Comparison of ENCODE assay signal across 17 cellular contexts in genomic region chr4:91284480-91284879, GRCh38.
DNase-seq lines count a peak whose midpoint lies in the region; ATAC-seq and TF ChIP-seq lines count a peak whose summit lies in the region.
"Had no signal": no experiment of that assay in that cellular context is flagged by ENCODE, and none has a peak within 500 bp of the region (broad histone marks: within the 10 kb centered on the region; RNA-seq: fewer than 3 reads in every experiment).

No MANE protein-coding gene starts in this region.

- H3K9ac ChIP-seq in neural progenitor cell = no peak overlapping the region
- H3K9ac ChIP-seq: BLaER1 treated with 17β-estradiol and CSF1 and Interleukin-3, amounts not matched to agents 10 nM and 100 nM had no signal

- H3F3A ChIP-seq in GM23338 (replicated peaks; ENCODE audit: low read depth) (no peaks in the 10 kb centered on the region), neural progenitor cell (ENCODE audit: low read depth) (no peaks in the 10 kb centered on the region)

- H3K27me3 Mint-ChIP-seq in GM23338 (ENCODE audit: insufficient read depth, low read depth, poor library complexity) (no peaks in the 10 kb centered on the region), neural progenitor cell (ENCODE audit: insufficient read depth, low read depth) (no peaks in the 10 kb centered on the region)
- H3K27me3 Mint-ChIP-seq: B cell; CD4-positive, alpha-beta T cell had no signal

- H3K36me3 Mint-ChIP-seq in GM23338 (ENCODE audit: low read depth) (peaks cover 2% of the 10 kb centered on the region; the same call in 1 of the 3 replicates), neural progenitor cell (no peaks in the 10 kb centered on the region)
- H3K36me3 Mint-ChIP-seq: CD8-positive, alpha-beta T cell had no signal

- H3K4me3 ChIP-seq in GM23338 = no peak overlapping the region
- H3K4me3 ChIP-seq in hepatocyte = no peak overlapping the region
- no peak overlapping the region for H3K4me3 ChIP-seq in neural progenitor cell
- H3K4me3 ChIP-seq: A549; BLaER1 treated with 17β-estradiol and CSF1 and Interleukin-3, amounts not matched to agents 10 nM and 100 nM had no signal

- ATAC-seq in GM23338 (no peak), HG02763 (IDR thresholded peaks at IDR 0.05; ENCODE audit: unreplicated experiment) (no peak)
- ATAC-seq: A549; CD8-positive, alpha-beta T cell had no signal

- H3K9me2 ChIP-seq in GM23338 (ENCODE audit: insufficient read depth) (no peaks in the 10 kb centered on the region), hepatocyte (replicated peaks; ENCODE audit: insufficient read depth) (no peaks in the 10 kb centered on the region)

- 69% methylated on average over 3 of the region's 3 CpGs for WGBS in hepatocyte (ENCODE audit: low lambda C conversion rate, missing lambda C conversion rate)

- no peaks in the 10 kb centered on the region for H3K9me3 Mint-ChIP-seq in GM23338
- H3K9me3 Mint-ChIP-seq in neural progenitor cell = no peaks in the 10 kb centered on the region

- no peaks in the 10 kb centered on the region for H3K79me2 ChIP-seq in GM23338 (replicated peaks; ENCODE audit: insufficient read depth)
- H3K79me2 ChIP-seq in hepatocyte = no peaks in the 10 kb centered on the region
- H3K79me2 ChIP-seq in neural progenitor cell (ENCODE audit: low read depth) = no peaks in the 10 kb centered on the region

- DNase-seq in GM23338 (ENCODE audit: low spot score) = no peak
- no peak for DNase-seq in hepatocyte (ENCODE audit: low spot score)
- DNase-seq in neural progenitor cell (ENCODE audit: low spot score) = no peak
- no peak for DNase-seq in ureter (ENCODE audit: low spot score)
- DNase-seq: AML-193; Caco-2; Calu3; CD4-positive, alpha-beta T cell; CD8-positive, alpha-beta T cell; DMS79 treated with DMSO at 0.1 percent for 48 hours; GF-D8 had no signal

- no peaks in the 10 kb centered on the region for H4K20me1 ChIP-seq in GM23338 (replicated peaks; ENCODE audit: insufficient read depth)
- no peaks in the 10 kb centered on the region for H4K20me1 ChIP-seq in hepatocyte (ENCODE audit: insufficient read depth, poor library complexity, severe bottlenecking)
- H4K20me1 ChIP-seq in neural progenitor cell (ENCODE audit: low read depth) = no peaks in the 10 kb centered on the region
- H4K20me1 ChIP-seq: BLaER1 treated with 17β-estradiol and CSF1 and Interleukin-3, amounts not matched to agents 10 nM and 100 nM had no signal

- H3K27ac ChIP-seq in GM23338 (ENCODE audit: low read depth) = no peak overlapping the region
- peak overlapping the region; percentile 21 for H3K27ac ChIP-seq in hepatocyte
- H3K27ac ChIP-seq in neural progenitor cell = no peak overlapping the region
- H3K27ac ChIP-seq: 22Rv1; A549; BLaER1 treated with 17β-estradiol and CSF1 and Interleukin-3, amounts not matched to agents 10 nM and 100 nM; C4-2B had no signal

- no peaks in the 10 kb centered on the region for H3K27me3 ChIP-seq in GM23338 (ENCODE audit: insufficient read depth)
- H3K27me3 ChIP-seq in hepatocyte = no peaks in the 10 kb centered on the region
- no peaks in the 10 kb centered on the region for H3K27me3 ChIP-seq in neural progenitor cell
- H3K27me3 ChIP-seq: BLaER1 treated with 17β-estradiol and CSF1 and Interleukin-3, amounts not matched to agents 10 nM and 100 nM had no signal

- H3K4me2 ChIP-seq in GM23338 (no peak overlapping the region), hepatocyte (no peak overlapping the region), neural progenitor cell (no peak overlapping the region)
- H3K4me2 ChIP-seq: A549; BLaER1 treated with 17β-estradiol and CSF1 and Interleukin-3, amounts not matched to agents 10 nM and 100 nM had no signal

- H2AFZ ChIP-seq in GM23338 (peak overlapping the region; percentile 23; the same call in 1 of the 2 replicates), hepatocyte (no peak overlapping the region), neural progenitor cell (replicated peaks) (peak overlapping the region; percentile 46)

- H3K4me3 Mint-ChIP-seq in GM23338 (no peak overlapping the region), neural progenitor cell (no peak overlapping the region)
- H3K4me3 Mint-ChIP-seq: B cell; CD4-positive, alpha-beta T cell; CD8-positive, alpha-beta T cell had no signal

- H3K4me1 ChIP-seq in GM23338 (ENCODE audit: insufficient read depth) (peaks cover 36% of the 10 kb centered on the region), hepatocyte (ENCODE audit: insufficient read depth) (peaks cover 7% of the 10 kb centered on the region), neural progenitor cell (peaks cover 5% of the 10 kb centered on the region)
- H3K4me1 ChIP-seq: A549; BLaER1 treated with 17β-estradiol and CSF1 and Interleukin-3, amounts not matched to agents 10 nM and 100 nM; Caco-2 had no signal

- H3K27ac Mint-ChIP-seq in GM23338 (no peak overlapping the region), neural progenitor cell (no peak overlapping the region)
- H3K27ac Mint-ChIP-seq: B cell; CD4-positive, alpha-beta T cell; CD8-positive, alpha-beta T cell had no signal

- peaks cover 37% of the 10 kb centered on the region; the same call in 2 of the 3 replicates for H3K4me1 Mint-ChIP-seq in GM23338
- H3K4me1 Mint-ChIP-seq in neural progenitor cell = no peaks in the 10 kb centered on the region
- H3K4me1 Mint-ChIP-seq: B cell had no signal

- H3K9me3 ChIP-seq in hepatocyte (ENCODE audit: low read depth) = no peaks in the 10 kb centered on the region
- H3K9me3 ChIP-seq in neural progenitor cell (ENCODE audit: low read depth) = no peaks in the 10 kb centered on the region
- H3K9me3 ChIP-seq: A549; BLaER1 treated with 17β-estradiol and CSF1 and Interleukin-3, amounts not matched to agents 10 nM and 100 nM; Caco-2 had no signal

- no peaks in the 10 kb centered on the region for H3K36me3 ChIP-seq in GM23338 (ENCODE audit: insufficient read depth)
- H3K36me3 ChIP-seq in hepatocyte (replicated peaks; ENCODE audit: insufficient read depth, low read depth) = no peaks in the 10 kb centered on the region
- no peaks in the 10 kb centered on the region for H3K36me3 ChIP-seq in neural progenitor cell
- H3K36me3 ChIP-seq: BLaER1 treated with 17β-estradiol and CSF1 and Interleukin-3, amounts not matched to agents 10 nM and 100 nM had no signal

- TF ChIP-seq CTCF in GM23338 (conservative IDR thresholded peaks at IDR 0.05; ENCODE audit: low read depth in 2 of 2) = no peak
- TF ChIP-seq CTCF in hepatocyte (IDR thresholded peaks at IDR 0.05; ENCODE audit: poor library complexity) = no peak
- no peak for TF ChIP-seq CTCF in neural progenitor cell (IDR thresholded peaks at IDR 0.05)

TF ChIP-seq in GM23338, 12 proteins besides CTCF, POLR2A, EP300 and RAD21 (continues in another document):
- TF ChIP-seq REST (IDR thresholded peaks at IDR 0.05; ENCODE audit: unreplicated experiment) = no peak
- TF ChIP-seq NANOG (IDR thresholded peaks at IDR 0.05; ENCODE audit: borderline replicate concordance) = no peak
- no peak for TF ChIP-seq CREB1 (CRISPR knock-in tag; IDR thresholded peaks at IDR 0.05; ENCODE audit: low read depth)
- no peak for TF ChIP-seq ZNF114 (CRISPR knock-in tag; IDR thresholded peaks at IDR 0.05)
- TF ChIP-seq POLR2AphosphoS5 (IDR thresholded peaks at IDR 0.05; ENCODE audit: low read depth) = no peak
- TF ChIP-seq STAT1 (IDR thresholded peaks at IDR 0.05; ENCODE audit: unreplicated experiment) = no peak
- TF ChIP-seq ZNF331 (CRISPR knock-in tag; IDR thresholded peaks at IDR 0.05; ENCODE audit: low read depth) = no peak
- TF ChIP-seq EZH2phosphoT487 (IDR thresholded peaks at IDR 0.05; ENCODE audit: unreplicated experiment) = no peak
- no peak for TF ChIP-seq EZH2 (IDR thresholded peaks at IDR 0.05; ENCODE audit: low read depth, unreplicated experiment)
